ENCODE assay signal across 30 cellular contexts in the genomic region with DNA sequence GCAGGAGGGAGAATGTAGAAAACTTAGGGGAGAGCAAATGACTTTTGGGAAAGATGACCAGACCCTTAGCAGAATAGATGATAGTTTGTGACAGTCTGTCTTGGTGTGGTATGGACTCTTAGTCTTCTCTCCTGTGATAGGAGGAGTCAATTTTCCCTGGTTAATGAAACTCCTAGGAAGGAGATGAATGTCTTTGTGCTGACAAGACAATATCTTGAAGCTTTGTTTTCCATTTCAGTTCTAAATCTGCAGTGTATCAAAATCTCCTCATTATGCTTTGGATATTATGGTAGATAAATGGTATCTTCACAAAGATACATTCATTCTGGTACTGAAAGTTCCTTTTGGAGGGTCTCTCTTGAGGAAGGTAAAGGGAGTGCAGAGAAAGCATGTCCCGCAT.
"Had no signal": no experiment of that assay in that cellular context is flagged by ENCODE, and none has a peak within 500 bp of the region (broad histone marks: within the 10 kb centered on the region; RNA-seq: fewer than 3 reads in every experiment).

No MANE protein-coding gene starts in this region.

- ATAC-seq: left colon; left lung; lower lobe of right lung; naive thymus-derived CD8-positive, alpha-beta T cell; right cardiac atrium; stimulated activated effector memory CD8-positive, alpha-beta T cell treated with anti-CD3 and anti-CD28 coated beads, Interleukin-12 subunit alpha, Interleukin-12 subunit beta, amount 100 ng/mL, for 72 hours had no signal

- H3K36me3 ChIP-seq: left lung, lower lobe of right lung, neutrophil, ovary, prostate gland, sigmoid colon, spleen, transverse colon, upper lobe of left lung, vagina had no signal

- H3K9me3 Mint-ChIP-seq: neural crest cell had no signal

- H3K4me1 Mint-ChIP-seq: immature natural killer cell; nephron; neural crest cell; stimulated activated effector memory CD8-positive, alpha-beta T cell treated with anti-CD3 and anti-CD28 coated beads, Interleukin-12 subunit alpha, Interleukin-12 subunit beta, amount 100 ng/mL, for 72 hours had no signal

- H3K4me3 ChIP-seq: left lung, lower lobe of right lung, ovary, prostate gland, sigmoid colon, spleen, transverse colon, upper lobe of left lung, vagina had no signal

- H3K27ac ChIP-seq: left lung, lower lobe of right lung, neutrophil, ovary, prostate gland, sigmoid colon, spleen, transverse colon, upper lobe of left lung, vagina had no signal

- DNase-seq: hypothalamus; immature natural killer cell; kidney; left colon; left lung; lower lobe of right lung; mammary epithelial cell; mesenchymal stem cell; naive thymus-derived CD8-positive, alpha-beta T cell; occipital lobe; ovary; posterior cingulate gyrus; retina; right cardiac atrium; sigmoid colon; small intestine; spleen; stimulated activated CD4-positive, alpha-beta T cell treated with anti-CD3 and anti-CD28 coated beads, Interleukin-4, amount 100 ng/mL, for 24 hours; stimulated activated naive CD4-positive, alpha-beta T cell; substantia nigra; transverse colon; upper lobe of left lung had no signal

- FAIRE-seq: islet of Langerhans, kidney had no signal

- H3K9me3 ChIP-seq: lower lobe of right lung, neutrophil, ovary, prostate gland, sigmoid colon, transverse colon, upper lobe of left lung, vagina had no signal

- H3K27ac Mint-ChIP-seq: immature natural killer cell; naive thymus-derived CD8-positive, alpha-beta T cell; nephron; stimulated activated effector memory CD8-positive, alpha-beta T cell treated with anti-CD3 and anti-CD28 coated beads, Interleukin-12 subunit alpha, Interleukin-12 subunit beta, amount 100 ng/mL, for 72 hours; stimulated activated naive CD8-positive, alpha-beta T cell treated with anti-CD3 and anti-CD28 coated beads, Interleukin-15, Interleukin-2, amounts not matched to agents 100 ng/mL and 50 ng/mL, for 24 hours had no signal

- H3K27me3 ChIP-seq: left lung, neutrophil, ovary, sigmoid colon, spleen, transverse colon, upper lobe of left lung, vagina had no signal

- H3K4me3 Mint-ChIP-seq: immature natural killer cell; naive thymus-derived CD8-positive, alpha-beta T cell; nephron; neural crest cell; stimulated activated effector memory CD8-positive, alpha-beta T cell treated with anti-CD3 and anti-CD28 coated beads, Interleukin-12 subunit alpha, Interleukin-12 subunit beta, amount 100 ng/mL, for 72 hours; stimulated activated naive CD8-positive, alpha-beta T cell treated with anti-CD3 and anti-CD28 coated beads, Interleukin-15, Interleukin-2, amounts not matched to agents 100 ng/mL and 50 ng/mL, for 24 hours had no signal

- H3K4me1 ChIP-seq: left lung, lower lobe of right lung, prostate gland, sigmoid colon, spleen, transverse colon, upper lobe of left lung, vagina had no signal

- H3K36me3 Mint-ChIP-seq: immature natural killer cell; stimulated activated effector memory CD8-positive, alpha-beta T cell treated with anti-CD3 and anti-CD28 coated beads, Interleukin-12 subunit alpha, Interleukin-12 subunit beta, amount 100 ng/mL, for 72 hours had no signal

- H3K27me3 Mint-ChIP-seq: stimulated activated naive CD8-positive, alpha-beta T cell treated with anti-CD3 and anti-CD28 coated beads, Interleukin-15, Interleukin-2, amounts not matched to agents 100 ng/mL and 50 ng/mL, for 24 hours had no signal
